Comparison of ENCODE assay signal across 1 cellular context in the genomic region with DNA sequence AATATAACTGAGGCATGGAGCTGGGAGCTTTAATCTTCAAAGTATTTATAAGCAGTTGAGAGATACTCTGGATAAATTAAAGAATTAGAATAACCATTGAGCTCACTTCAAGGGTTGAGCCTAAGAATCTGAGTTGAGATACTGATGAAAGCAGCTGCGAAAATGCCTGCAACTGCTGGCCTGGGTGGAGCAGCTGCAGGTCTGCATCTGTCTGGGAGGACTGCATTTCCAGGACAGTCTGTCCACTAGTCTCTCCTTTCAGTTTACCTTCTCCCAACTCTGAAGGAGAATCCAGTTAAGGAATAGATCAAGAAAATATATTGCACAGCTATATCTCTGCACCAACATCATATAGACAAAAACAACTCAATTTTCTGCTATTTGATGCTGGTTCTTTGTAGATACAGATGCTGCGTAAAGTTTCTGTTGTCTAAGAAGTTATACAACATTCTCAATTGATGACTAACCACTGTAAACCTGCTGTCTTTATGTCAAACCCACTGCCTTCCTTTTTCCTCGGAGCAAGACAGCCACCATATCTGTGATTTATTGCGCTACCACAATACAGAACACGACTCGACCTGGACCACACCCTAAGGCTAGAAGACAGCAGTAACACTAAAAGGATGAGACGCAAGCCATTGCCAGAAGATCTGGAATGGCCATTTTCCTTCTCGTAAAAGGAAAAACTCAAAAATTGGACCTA.
TF ChIP-seq lines count a peak whose summit lies in the region.

No MANE protein-coding gene starts in this region.

TF ChIP-seq in H1, 55 proteins besides CTCF, POLR2A, EP300 and RAD21 (continued from another document):
- TF ChIP-seq TAF7 (optimal IDR thresholded peaks at IDR 0.05; ENCODE audit: borderline replicate concordance, low read depth, low read length) = no peak
- no peak for TF ChIP-seq RNF2 (IDR thresholded peaks at IDR 0.05; ENCODE audit: borderline replicate concordance, low read depth, low read length, missing control alignments, poor library complexity, severe bottlenecking)
- no peak for TF ChIP-seq BCL11A (IDR thresholded peaks at IDR 0.05; ENCODE audit: low read depth in 2 of 2, low read length in 2 of 2)
- TF ChIP-seq RBBP5 (IDR thresholded peaks at IDR 0.05; ENCODE audit: borderline replicate concordance, low read depth, low read length) = no peak
- TF ChIP-seq EZH2 (IDR thresholded peaks at IDR 0.05; ENCODE audit: low read depth, low read length, severe bottlenecking) = no peak
- TF ChIP-seq TEAD4 (IDR thresholded peaks at IDR 0.05; ENCODE audit: low read depth, low read length) = no peak
- TF ChIP-seq GABPA (IDR thresholded peaks at IDR 0.05; ENCODE audit: borderline replicate concordance, insufficient read depth, low read length) = no peak
- no peak for TF ChIP-seq TAF1 (IDR thresholded peaks at IDR 0.05; ENCODE audit: low read depth, low read length)
- no peak for TF ChIP-seq RFX5 (IDR thresholded peaks at IDR 0.05; ENCODE audit: borderline replicate concordance, low read depth, low read length)
- TF ChIP-seq ZNF274 (IDR thresholded peaks at IDR 0.05; ENCODE audit: borderline replicate concordance, extremely low read depth, low read length) = no peak
- TF ChIP-seq YY1 (IDR thresholded peaks at IDR 0.05; ENCODE audit: low read depth, low read length) = no peak
